Comparison of ENCODE assay signal across 1 cellular context in the genomic region with DNA sequence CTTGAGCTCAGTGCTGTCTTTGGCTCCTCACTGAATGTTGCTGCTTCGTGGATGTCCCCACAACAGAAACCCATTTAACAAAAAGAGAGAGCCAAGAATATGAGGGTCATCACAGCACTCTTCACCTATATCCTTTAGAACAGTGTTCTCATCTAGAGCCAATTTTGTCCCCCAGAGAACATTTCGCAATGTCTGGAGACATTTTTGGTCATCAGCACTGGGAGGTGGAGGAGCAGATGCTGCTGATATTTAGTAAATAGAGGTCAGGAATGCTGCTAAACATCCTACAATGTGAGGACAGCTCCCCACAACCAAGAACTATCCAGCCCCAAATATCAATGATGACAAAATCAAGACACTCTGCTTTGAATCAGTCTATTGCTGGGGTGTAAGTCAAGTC.
TF ChIP-seq lines count a peak whose summit lies in the region.

No MANE protein-coding gene starts in this region.

TF ChIP-seq in H1, 55 proteins besides CTCF, POLR2A, EP300 and RAD21 (continued from another document):
- TF ChIP-seq, protein P1, sequence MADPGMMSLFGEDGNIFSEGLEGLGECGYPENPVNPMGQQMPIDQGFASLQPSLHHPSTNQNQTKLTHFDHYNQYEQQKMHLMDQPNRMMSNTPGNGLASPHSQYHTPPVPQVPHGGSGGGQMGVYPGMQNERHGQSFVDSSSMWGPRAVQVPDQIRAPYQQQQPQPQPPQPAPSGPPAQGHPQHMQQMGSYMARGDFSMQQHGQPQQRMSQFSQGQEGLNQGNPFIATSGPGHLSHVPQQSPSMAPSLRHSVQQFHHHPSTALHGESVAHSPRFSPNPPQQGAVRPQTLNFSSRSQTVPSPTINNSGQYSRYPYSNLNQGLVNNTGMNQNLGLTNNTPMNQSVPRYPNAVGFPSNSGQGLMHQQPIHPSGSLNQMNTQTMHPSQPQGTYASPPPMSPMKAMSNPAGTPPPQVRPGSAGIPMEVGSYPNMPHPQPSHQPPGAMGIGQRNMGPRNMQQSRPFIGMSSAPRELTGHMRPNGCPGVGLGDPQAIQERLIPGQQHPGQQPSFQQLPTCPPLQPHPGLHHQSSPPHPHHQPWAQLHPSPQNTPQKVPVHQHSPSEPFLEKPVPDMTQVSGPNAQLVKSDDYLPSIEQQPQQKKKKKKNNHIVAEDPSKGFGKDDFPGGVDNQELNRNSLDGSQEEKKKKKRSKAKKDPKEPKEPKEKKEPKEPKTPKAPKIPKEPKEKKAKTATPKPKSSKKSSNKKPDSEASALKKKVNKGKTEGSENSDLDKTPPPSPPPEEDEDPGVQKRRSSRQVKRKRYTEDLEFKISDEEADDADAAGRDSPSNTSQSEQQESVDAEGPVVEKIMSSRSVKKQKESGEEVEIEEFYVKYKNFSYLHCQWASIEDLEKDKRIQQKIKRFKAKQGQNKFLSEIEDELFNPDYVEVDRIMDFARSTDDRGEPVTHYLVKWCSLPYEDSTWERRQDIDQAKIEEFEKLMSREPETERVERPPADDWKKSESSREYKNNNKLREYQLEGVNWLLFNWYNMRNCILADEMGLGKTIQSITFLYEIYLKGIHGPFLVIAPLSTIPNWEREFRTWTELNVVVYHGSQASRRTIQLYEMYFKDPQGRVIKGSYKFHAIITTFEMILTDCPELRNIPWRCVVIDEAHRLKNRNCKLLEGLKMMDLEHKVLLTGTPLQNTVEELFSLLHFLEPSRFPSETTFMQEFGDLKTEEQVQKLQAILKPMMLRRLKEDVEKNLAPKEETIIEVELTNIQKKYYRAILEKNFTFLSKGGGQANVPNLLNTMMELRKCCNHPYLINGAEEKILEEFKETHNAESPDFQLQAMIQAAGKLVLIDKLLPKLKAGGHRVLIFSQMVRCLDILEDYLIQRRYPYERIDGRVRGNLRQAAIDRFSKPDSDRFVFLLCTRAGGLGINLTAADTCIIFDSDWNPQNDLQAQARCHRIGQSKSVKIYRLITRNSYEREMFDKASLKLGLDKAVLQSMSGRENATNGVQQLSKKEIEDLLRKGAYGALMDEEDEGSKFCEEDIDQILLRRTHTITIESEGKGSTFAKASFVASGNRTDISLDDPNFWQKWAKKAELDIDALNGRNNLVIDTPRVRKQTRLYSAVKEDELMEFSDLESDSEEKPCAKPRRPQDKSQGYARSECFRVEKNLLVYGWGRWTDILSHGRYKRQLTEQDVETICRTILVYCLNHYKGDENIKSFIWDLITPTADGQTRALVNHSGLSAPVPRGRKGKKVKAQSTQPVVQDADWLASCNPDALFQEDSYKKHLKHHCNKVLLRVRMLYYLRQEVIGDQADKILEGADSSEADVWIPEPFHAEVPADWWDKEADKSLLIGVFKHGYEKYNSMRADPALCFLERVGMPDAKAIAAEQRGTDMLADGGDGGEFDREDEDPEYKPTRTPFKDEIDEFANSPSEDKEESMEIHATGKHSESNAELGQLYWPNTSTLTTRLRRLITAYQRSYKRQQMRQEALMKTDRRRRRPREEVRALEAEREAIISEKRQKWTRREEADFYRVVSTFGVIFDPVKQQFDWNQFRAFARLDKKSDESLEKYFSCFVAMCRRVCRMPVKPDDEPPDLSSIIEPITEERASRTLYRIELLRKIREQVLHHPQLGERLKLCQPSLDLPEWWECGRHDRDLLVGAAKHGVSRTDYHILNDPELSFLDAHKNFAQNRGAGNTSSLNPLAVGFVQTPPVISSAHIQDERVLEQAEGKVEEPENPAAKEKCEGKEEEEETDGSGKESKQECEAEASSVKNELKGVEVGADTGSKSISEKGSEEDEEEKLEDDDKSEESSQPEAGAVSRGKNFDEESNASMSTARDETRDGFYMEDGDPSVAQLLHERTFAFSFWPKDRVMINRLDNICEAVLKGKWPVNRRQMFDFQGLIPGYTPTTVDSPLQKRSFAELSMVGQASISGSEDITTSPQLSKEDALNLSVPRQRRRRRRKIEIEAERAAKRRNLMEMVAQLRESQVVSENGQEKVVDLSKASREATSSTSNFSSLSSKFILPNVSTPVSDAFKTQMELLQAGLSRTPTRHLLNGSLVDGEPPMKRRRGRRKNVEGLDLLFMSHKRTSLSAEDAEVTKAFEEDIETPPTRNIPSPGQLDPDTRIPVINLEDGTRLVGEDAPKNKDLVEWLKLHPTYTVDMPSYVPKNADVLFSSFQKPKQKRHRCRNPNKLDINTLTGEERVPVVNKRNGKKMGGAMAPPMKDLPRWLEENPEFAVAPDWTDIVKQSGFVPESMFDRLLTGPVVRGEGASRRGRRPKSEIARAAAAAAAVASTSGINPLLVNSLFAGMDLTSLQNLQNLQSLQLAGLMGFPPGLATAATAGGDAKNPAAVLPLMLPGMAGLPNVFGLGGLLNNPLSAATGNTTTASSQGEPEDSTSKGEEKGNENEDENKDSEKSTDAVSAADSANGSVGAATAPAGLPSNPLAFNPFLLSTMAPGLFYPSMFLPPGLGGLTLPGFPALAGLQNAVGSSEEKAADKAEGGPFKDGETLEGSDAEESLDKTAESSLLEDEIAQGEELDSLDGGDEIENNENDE (IDR thresholded peaks at IDR 0.05; ENCODE audit: insufficient replicate concordance, low read length) = no peak
